16 cellular contexts compared by ENCODE assay signal in genomic region chr19:55228015-55228391, GRCh38. TPM values are rescaled to one million over a fixed set of nuclear protein-coding genes. Genes with fewer than 3 reads are reported as not detected.
DNase-seq lines count a peak whose midpoint lies in the region; ATAC-seq and TF ChIP-seq lines count a peak whose summit lies in the region.
"Had no signal": no experiment of that assay in that cellular context is flagged by ENCODE, and none has a peak within 500 bp of the region (broad histone marks: within the 10 kb centered on the region; RNA-seq: fewer than 3 reads in every experiment).

No MANE protein-coding gene starts in this region.

- POLR2A ChIA-PET in HEK293 (lab: Yijun Ruan, JAX), result no interaction called here

- CTCF ChIA-PET in HEK293 (lab: Yijun Ruan, JAX), result interaction anchor here (0.7 to 1.0 kb wide), 3 partner anchors 14 to 189 kb away, joined by 3 read pairs; no protein-coding TSS in a partner anchor

- no peak overlapping the region for H3K4me3 ChIP-seq in HEK293 (ENCODE audit: low read depth, low read length)
- H3K4me3 ChIP-seq in endocrine pancreas (ENCODE audit: control insufficient read depth, insufficient read depth, low read length), result no peak overlapping the region
- H3K4me3 ChIP-seq: tibial nerve had no signal

- DNase-seq in mucosa of gallbladder (ENCODE audit: low spot score) (peak; percentile 39), H4 (ENCODE audit: low spot score) (no peak)
- no peak for DNase-seq in stimulated activated CD4-positive, alpha-beta T cell treated with anti-CD3 and anti-CD28 coated beads, Interleukin-15, amount 100 ng/mL, for 24 hours
- DNase-seq: activated CD4-positive, alpha-beta T cell treated with anti-CD3 and anti-CD28 coated beads for 4 hours; activated T-cell treated with anti-CD3 and anti-CD28 coated beads, Interleukin-2, amount 50 U/mL, for 1 hour; glutamatergic neuron; GOT3; kidney; NCI-H1048; NCI-H2171 treated with DMSO at 0.1 percent for 48 hours; NK-92 treated with Interleukin-12 subunit alpha and Interleukin-12 subunit beta, amount 100 ng/mL, for 24 hours had no signal

- H3K9me3 ChIP-seq in HEK293 (ENCODE audit: control insufficient read depth, insufficient read depth, low read depth, low read length) (no peaks in the 10 kb centered on the region), endocrine pancreas (ENCODE audit: control insufficient read depth, low read length) (no peaks in the 10 kb centered on the region)
- H3K9me3 ChIP-seq: tibial nerve had no signal

- H3K4me1 ChIP-seq in HEK293 (ENCODE audit: control insufficient read depth, insufficient read depth, low read length) (no peaks in the 10 kb centered on the region), endocrine pancreas (ENCODE audit: control insufficient read depth, insufficient read depth, low read length) (no peaks in the 10 kb centered on the region)
- H3K4me1 ChIP-seq: tibial nerve had no signal

- no peaks in the 10 kb centered on the region for H3K27me3 ChIP-seq in endocrine pancreas (ENCODE audit: control insufficient read depth, insufficient read depth, low read length)
- H3K27me3 ChIP-seq: tibial nerve had no signal

- no peak overlapping the region for H3K27ac ChIP-seq in HEK293 (ENCODE audit: extremely low read depth, low read depth, low read length)
- H3K27ac ChIP-seq: epithelial cell of prostate, tibial nerve had no signal

- no peak for TF ChIP-seq CTCF in HEK293 (tag by site-specific recombination; IDR thresholded peaks at IDR 0.05)

- no peak for ATAC-seq in GM21717 (IDR thresholded peaks at IDR 0.05; ENCODE audit: unreplicated experiment)

- H3K36me3 ChIP-seq in HEK293 (ENCODE audit: control insufficient read depth in 2 of 2, insufficient read depth in 1 of 2, low read length in 2 of 2) (peaks cover 0 to 65% of the 10 kb centered on the region in 2 experiments; a peak in 2 of 3 replicates), endocrine pancreas (ENCODE audit: control insufficient read depth, insufficient read depth, low read length) (peaks cover 3% of the 10 kb centered on the region)

- H3K9ac ChIP-seq in endocrine pancreas (ENCODE audit: control insufficient read depth, insufficient read depth, low read length), result peak overlapping the region; percentile 19

TF ChIP-seq in HEK293, 187 proteins besides CTCF, POLR2A, EP300 and RAD21:
- no peak for TF ChIP-seq ZNF777 (tag by site-specific recombination; IDR thresholded peaks at IDR 0.05; ENCODE audit: borderline replicate concordance)
- no peak for TF ChIP-seq MZF1 (tag by site-specific recombination; IDR thresholded peaks at IDR 0.05; ENCODE audit: borderline replicate concordance)
- peak; percentile 30; the same call in 1 of the 2 replicates for TF ChIP-seq GLIS1 (tag by site-specific recombination; IDR thresholded peaks at IDR 0.05)

RNA-seq across cellular contexts. Expression of gene TMEM86B, which starts 0.6 kb away (rescaled TPM):
- total RNA-seq in mucosa of gallbladder, result 193 TPM
- 0.81 TPM in 1 of 2 replicates, not detected in the other for total RNA-seq in H4 (2014; rRNA removed; shearing (Covaris generic))

RNA-seq across cellular contexts. Expression of gene PTPRH, which starts 18.7 kb away (rescaled TPM):
- total RNA-seq in mucosa of gallbladder, result 175 TPM
- 3.8 and 5.5 TPM in 2 replicates for total RNA-seq in H4 (2014; rRNA removed; shearing (Covaris generic))

RNA-seq across cellular contexts. Expression of gene PPP6R1, which starts 30.8 kb away (rescaled TPM):
- 108 TPM for total RNA-seq in mucosa of gallbladder
- total RNA-seq in H4 (2014; rRNA removed; shearing (Covaris generic)), result 29.7 and 31.8 TPM in 2 replicates

RNA-seq across cellular contexts. Expression of gene SYT5, which starts 47.9 kb away (rescaled TPM):
- total RNA-seq in mucosa of gallbladder, result not detected
- total RNA-seq in H4 (2014; rRNA removed; shearing (Covaris generic)), result 0.62 TPM in 1 of 2 replicates, not detected in the other
- total RNA-seq: kidney, tibial nerve had no signal

RNA-seq across cellular contexts. Expression of gene HSPBP1, which starts 51.9 kb away (rescaled TPM):
- total RNA-seq in mucosa of gallbladder, result 28.8 TPM
- total RNA-seq in H4 (2014; rRNA removed; shearing (Covaris generic)), result 57.7 and 65.2 TPM in 2 replicates

Comparison
In these comparisons a context has a peak if more than half of its experiments do, and no peak if none do; other contexts are left out.
1. RNA of gene TMEM86B, which starts 0.6 kb away (total RNA-seq): 193 TPM in mucosa of gallbladder (single experiment); 0.81 TPM in H4; every median in the first group is over 100 times any median in the second.
2. RNA of gene PTPRH, which starts 18.7 kb away (total RNA-seq): 175 TPM in mucosa of gallbladder (single experiment); 3.8 to 5.5 TPM in H4; every median in the first group is over 10 times any median in the second.